In genomic region chr17:35194001-35194400, GRCh38 we compare ENCODE assay signal across 11 cellular contexts. TPM values are rescaled to one million over a fixed set of nuclear protein-coding genes. Genes with fewer than 3 reads are reported as not detected.
"Had no signal": no experiment of that assay in that cellular context is flagged by ENCODE, and none has a peak within 500 bp of the region (broad histone marks: within the 10 kb centered on the region; RNA-seq: fewer than 3 reads in every experiment).

Gene SLC35G3 (minus strand): TSS chr17:35194393. CDS start chr17:35194307, 86 bp downstream.

RNA-seq across cellular contexts. Expression of gene SLC35G3, which starts in this region (rescaled TPM):
- total RNA-seq: activated CD4-positive, alpha-beta memory T cell treated with anti-CD3 and anti-CD28 coated beads, Interleukin-2, amount 10 ng/mL, durations not matched to agents 7 days and 5 days; activated naive CD4-positive, alpha-beta T cell treated with anti-CD3 and anti-CD28 coated beads, Interleukin-2, amount 50 U/mL, for 72 hours; activated T-cell treated with anti-CD3 and anti-CD28 coated beads, Interleukin-2, amount 50 U/mL, for 4 hours; activated T-helper 1 cell treated with anti-CD3 and anti-CD28 coated beads, Interleukin-12 subunit alpha, Interleukin-12 subunit beta, Interleukin-2, Interleukin-4 antibody, amounts not matched to agents 30 ng/mL and 10 ng/mL and 1 ng/mL, durations not matched to agents 14 hours and 24 hours and 36 hours; ascending aorta; cardiac muscle cell; LHCN-M2; NCI-H460; RPMI7951; SJCRH30 had no signal
- polyA plus RNA-seq: adipose tissue had no signal
